22 cellular contexts compared by ENCODE assay signal in the genomic region with DNA sequence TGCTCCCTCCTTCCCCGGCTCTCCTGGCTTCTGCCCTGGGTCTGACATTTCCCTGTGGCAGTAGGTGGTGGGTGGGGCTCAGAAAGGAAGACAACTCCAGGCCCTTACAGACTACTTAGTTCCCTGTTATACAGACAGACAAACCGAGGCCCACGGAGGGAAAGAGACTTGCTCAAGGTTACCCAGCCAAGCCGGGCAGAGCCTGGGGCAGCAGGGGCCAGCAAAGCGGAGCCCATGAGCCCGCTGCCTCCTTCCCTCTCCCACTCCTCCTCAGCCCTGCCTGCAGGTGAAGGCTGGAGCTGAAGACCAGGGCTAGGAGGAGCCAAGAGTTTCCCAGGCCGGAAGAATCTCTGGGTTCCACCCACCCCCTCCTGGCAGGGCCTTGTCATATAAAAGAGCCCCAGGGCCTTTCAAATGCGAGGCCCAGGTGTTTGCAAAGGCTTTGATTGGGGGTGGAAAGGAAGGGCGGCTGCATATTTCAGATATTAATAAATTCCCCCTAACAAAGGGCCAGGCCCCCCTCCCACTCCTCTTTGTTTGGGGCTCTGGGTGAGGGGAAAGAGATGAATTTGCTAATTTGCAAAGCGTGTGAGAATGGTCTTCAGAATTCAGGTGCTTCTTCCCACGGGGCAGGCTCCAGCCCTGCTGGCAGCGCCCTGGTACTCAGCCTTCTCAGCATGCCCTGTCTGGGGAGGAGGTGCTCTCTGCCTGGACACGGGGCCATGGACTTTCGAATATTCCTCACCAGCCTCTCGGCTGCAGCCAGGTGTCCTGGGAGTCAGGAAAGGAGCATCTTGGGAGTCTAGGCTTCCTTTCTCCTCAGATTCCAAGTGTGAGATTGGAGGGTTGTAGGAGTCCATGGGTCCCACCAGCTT. TPM values are rescaled to one million over a fixed set of nuclear protein-coding genes. Genes with fewer than 3 reads are reported as not detected.
DNase-seq lines count a peak whose midpoint lies in the region; ATAC-seq, FAIRE-seq and TF ChIP-seq lines count a peak whose summit lies in the region.
"Had no signal": no experiment of that assay in that cellular context is flagged by ENCODE, and none has a peak within 500 bp of the region (broad histone marks: within the 10 kb centered on the region; RNA-seq: fewer than 3 reads in every experiment).

No MANE protein-coding gene starts in this region.

- no peak for FAIRE-seq in bronchial epithelial cell (lab: Jason Lieb, UNC)
- FAIRE-seq: H54 had no signal

- H3K4me3 ChIP-seq in HUES6 (ENCODE audit: low read depth, low read length) (0 out of 2 replicates have a peak overlapping the region, but pooled peaks have one; percentile 12), bronchial epithelial cell (ENCODE audit: low read depth, low read length) (no peak overlapping the region), tibial artery (no peak overlapping the region), OCI-LY7 (ENCODE audit: low read depth, low read length, poor library complexity, severe bottlenecking) (no peak overlapping the region)
- H3K4me3 ChIP-seq: heart right ventricle, left lung, psoas muscle, thoracic aorta had no signal

- H3K36me3 ChIP-seq in HUES6 (ENCODE audit: control insufficient read depth, insufficient read depth, low read length) (no peaks in the 10 kb centered on the region), bronchial epithelial cell (ENCODE audit: control insufficient read depth, insufficient read depth, low read length) (no peaks in the 10 kb centered on the region), tibial artery (no peaks in the 10 kb centered on the region), OCI-LY7 (ENCODE audit: insufficient read depth, low read length) (no peaks in the 10 kb centered on the region)
- H3K36me3 ChIP-seq: BE2C, heart right ventricle, left lung, thoracic aorta had no signal

- CTCF ChIA-PET in OCI-LY7 (lab: Charles Lee; ENCODE audit: unreplicated experiment): no interaction called here

- BruUV-seq in OCI-LY7 (replicated peaks; lab: Mats Ljungman, UMichigan): no TSS peak

- intact Hi-C loops in left colon (cut with DNase I, micrococcal nuclease) (no loop called here), tibial artery (cut with DNase I; ENCODE audit: low total_unique reads) (loop anchor here (2.0 to 5.0 kb wide), 2 partner anchors 51 to 209 kb away; a partner anchor contains a TSS), OCI-LY7 (cut with micrococcal nuclease; ENCODE audit: unreplicated experiment) (no loop called here)

- no peaks in the 10 kb centered on the region for H3K9me3 ChIP-seq in HUES6 (ENCODE audit: control insufficient read depth, insufficient read depth, low read depth, low read length)
- H3K9me3 ChIP-seq in tibial artery: no peaks in the 10 kb centered on the region
- H3K9me3 ChIP-seq in OCI-LY7 (ENCODE audit: low read length): no peaks in the 10 kb centered on the region
- H3K9me3 ChIP-seq: BE2C, heart right ventricle, left lung, psoas muscle, thoracic aorta had no signal

- no peak overlapping the region for H3K27ac ChIP-seq in HUES6 (ENCODE audit: low read depth, low read length)
- H3K27ac ChIP-seq in tibial artery: peak overlapping the region; percentile 23 to 77
- H3K27ac ChIP-seq in OCI-LY7 (ENCODE audit: low read depth, low read length, poor library complexity, severe bottlenecking): no peak overlapping the region
- H3K27ac ChIP-seq: left lung, psoas muscle, thoracic aorta had no signal

- POLR2A ChIA-PET in OCI-LY7 (lab: Charles Lee): no interaction called here

- peak overlapping the region; percentile 37 for H3K9ac ChIP-seq in HUES6 (ENCODE audit: low read length)

- H3K4me1 ChIP-seq in HUES6 (ENCODE audit: control insufficient read depth, insufficient read depth, low read length) (peaks cover 43% of the 10 kb centered on the region), tibial artery (peaks cover 0 to 54% (median 27%) of the 10 kb centered on the region in 4 donors), OCI-LY7 (ENCODE audit: insufficient read depth, low read length, poor library complexity, severe bottlenecking) (no peaks in the 10 kb centered on the region)
- H3K4me1 ChIP-seq: BE2C, left lung, psoas muscle had no signal

- H3K79me2 ChIP-seq in OCI-LY7 (ENCODE audit: insufficient read depth, low read depth, low read length): no peaks in the 10 kb centered on the region

- H3K27me3 ChIP-seq in HUES6 (ENCODE audit: control insufficient read depth, insufficient read depth, low read length): 0 out of 2 replicates have a peak, but pooled peaks cover 2% of the 10 kb centered on the region
- no peaks in the 10 kb centered on the region for H3K27me3 ChIP-seq in bronchial epithelial cell (ENCODE audit: control insufficient read depth, insufficient read depth, low read length)
- H3K27me3 ChIP-seq in tibial artery: no peaks in the 10 kb centered on the region
- H3K27me3 ChIP-seq: BE2C had no signal

- ATAC-seq in left colon (peak; percentile 68), HG02623 (IDR thresholded peaks at IDR 0.05; ENCODE audit: unreplicated experiment) (no peak)
- ATAC-seq: heart right ventricle; left lung; psoas muscle; stimulated activated effector memory CD8-positive, alpha-beta T cell treated with anti-CD3 and anti-CD28 coated beads, Interleukin-12 subunit alpha, Interleukin-12 subunit beta, amount 100 ng/mL, for 72 hours had no signal

- no peaks in the 10 kb centered on the region for H3K9me2 ChIP-seq in OCI-LY7 (ENCODE audit: insufficient read depth, low read length)

- peak; percentile 12 for DNase-seq in bronchial epithelial cell (ENCODE audit: low read depth)
- DNase-seq in left colon: peak; percentile 72 to 75
- DNase-seq in tibial artery: no peak
- DNase-seq in OCI-LY7 (ENCODE audit: low spot score): no peak
- DNase-seq in AML-193 (lab: John Stamatoyannopoulos, UW): no peak
- DNase-seq: activated B cell treated with CpG ODN at 0.5 μM for 24 hours; amniotic stem cell; BE2C; DMS53; effector CD8-positive, alpha-beta T cell; heart right ventricle; left lung; NCI-H187; psoas muscle; SIG-M5; stimulated activated CD4-positive, alpha-beta T cell treated with anti-CD3 and anti-CD28 coated beads, Interleukin-12 subunit alpha, Interleukin-12 subunit beta, amount 100 ng/mL, for 4 hours had no signal

- no peak overlapping the region for H2AFZ ChIP-seq in OCI-LY7 (ENCODE audit: low read length)

- H3K4me2 ChIP-seq in OCI-LY7 (ENCODE audit: low read length): no peak overlapping the region

- TF ChIP-seq CTCF in bronchial epithelial cell (IDR thresholded peaks at IDR 0.05; ENCODE audit: insufficient read depth, low read length, severe bottlenecking) (no peak), tibial artery (IDR thresholded peaks at IDR 0.05) (no peak), OCI-LY7 (conservative IDR thresholded peaks at IDR 0.05; ENCODE audit: low read length) (no peak)

- H4K20me1 ChIP-seq in OCI-LY7 (ENCODE audit: insufficient read depth, low read length): no peaks in the 10 kb centered on the region

RNA-seq across cellular contexts. Expression of a gene that starts 21.5 kb away (rescaled TPM):
- total RNA-seq in bronchial epithelial cell (not detected in 2 replicates), left colon (10 to 100 TPM; 13.2 to 30.4 TPM), OCI-LY7 (2022) (not detected in 2 replicates)
- not detected in 2 replicates for total RNA-seq in OCI-LY7 (2014; rRNA removed; shearing (Covaris generic))
- total RNA-seq: activated B cell treated with CpG ODN at 0.5 μM for 24 hours, heart right ventricle, left lung, M059J, psoas muscle, thoracic aorta had no signal

RNA-seq across cellular contexts. Expression of a gene that starts 44.8 kb away (rescaled TPM):
- total RNA-seq in bronchial epithelial cell (not detected in 2 replicates), left colon (100 to 1,000 TPM; 323 to 423 TPM), OCI-LY7 (2022) (not detected in 2 replicates)
- not detected in 2 replicates for total RNA-seq in OCI-LY7 (2014; rRNA removed; shearing (Covaris generic))
- total RNA-seq: activated B cell treated with CpG ODN at 0.5 μM for 24 hours, M059J, psoas muscle, thoracic aorta had no signal

RNA-seq across cellular contexts. Expression of a gene that starts 55.7 kb away (rescaled TPM):
- total RNA-seq in bronchial epithelial cell (0.26 and 1.6 TPM in 2 replicates), left colon (10 to 100 TPM; 14.2 to 26.0 TPM), OCI-LY7 (2022) (0.23 TPM in 1 of 2 replicates, not detected in the other)
- total RNA-seq in OCI-LY7 (2014; rRNA removed; shearing (Covaris generic)): 0.80 and 3.0 TPM in 2 replicates

Comparison
In these comparisons a context has a peak if more than half of its experiments do, and no peak if none do; other contexts are left out.
1. H3K27ac ChIP-seq: peak in tibial artery (2 of 2); none in HUES6 (single experiment) and OCI-LY7 (single experiment).
2. DNase-seq: peak in bronchial epithelial cell (single experiment) and left colon (2 of 2); none in tibial artery (0 of 2), OCI-LY7 (single experiment) and AML-193 (0 of 2).
3. RNA of a gene that starts 21.5 kb away (total RNA-seq): 13.2 to 30.4 TPM in left colon; not detected in bronchial epithelial cell and not detected in OCI-LY7; every median in the first group is over 10 times any median in the second.
4. RNA of a gene that starts 44.8 kb away (total RNA-seq): 323 to 423 TPM in left colon; not detected in bronchial epithelial cell and not detected in OCI-LY7; every median in the first group is over 100 times any median in the second.